ENCODE assay signal across 8 cellular contexts in genomic region chr19:49149652-49150105, GRCh38. TPM values are rescaled to one million over a fixed set of nuclear protein-coding genes. Genes with fewer than 3 reads are reported as not detected.
DNase-seq lines count a peak whose midpoint lies in the region; ATAC-seq and TF ChIP-seq lines count a peak whose summit lies in the region.

No MANE protein-coding gene starts in this region.

- no peak for ATAC-seq in HG03520 (IDR thresholded peaks at IDR 0.05; ENCODE audit: unreplicated experiment)

- peaks cover 0 to 55% (median 24%) of the 10 kb centered on the region in 4 donors for H3K4me1 ChIP-seq in tibial nerve

- H3K36me3 Mint-ChIP-seq in mesothelial cell of epicardium: no peaks in the 10 kb centered on the region

- peak; percentile 30 for DNase-seq in SKM-1 treated with dmso at 0.1 percent for 144 hours (lab: John Stamatoyannopoulos, UW; ENCODE audit: unreplicated experiment)
- DNase-seq in SKM-1 (lab: John Stamatoyannopoulos, UW; ENCODE audit: unreplicated experiment): no peak
- DNase-seq in NCI-H1092 treated with DMSO at 0.1 percent for 48 hours (lab: John Stamatoyannopoulos, UW): peak; percentile 51
- DNase-seq in T1000 (lab: John Stamatoyannopoulos, UW): peak; percentile 54
- no peak for DNase-seq in epithelial cell of prostate (ENCODE audit: low read depth, low spot score)
- DNase-seq in mesothelial cell of epicardium (ENCODE audit: low spot score in 2 of 2, unreplicated experiment in 2 of 2): peak in 1 of 2 experiments; percentile 79
- peak in 1 of 2 donors; percentile 55 for DNase-seq in tibial nerve (ENCODE audit: low spot score in 2 of 2)

- TF ChIP-seq POLR2A in tibial nerve (IDR thresholded peaks at IDR 0.05): no peak

- peaks cover 0 to 33% of the 10 kb centered on the region in 2 donors for H3K27me3 ChIP-seq in tibial nerve

- H3K4me1 Mint-ChIP-seq in mesothelial cell of epicardium: peaks cover 35% of the 10 kb centered on the region

- H3K27ac Mint-ChIP-seq in mesothelial cell of epicardium: peak overlapping the region; percentile 96

- 0% methylated on average over 14 to 22 of the region's 23 CpGs for WGBS in tibial nerve, 2 donors

- no peaks in the 10 kb centered on the region for H3K9me3 ChIP-seq in tibial nerve

- H3K27ac ChIP-seq in epithelial cell of prostate (peak overlapping the region; percentile 31), tibial nerve (peak overlapping the region in 3 of 4 donors; percentile 62 to 77 (median 73))

- peak in 1 of 2 donors; percentile 2 for TF ChIP-seq EP300 in tibial nerve (IDR thresholded peaks at IDR 0.05)

- no peaks in the 10 kb centered on the region for H3K36me3 ChIP-seq in tibial nerve

- TF ChIP-seq CTCF in mesothelial cell of epicardium (IDR thresholded peaks at IDR 0.05; ENCODE audit: unreplicated experiment) (no peak), tibial nerve (IDR thresholded peaks at IDR 0.05) (peak in 1 of 5 experiments; percentile 8)

- peak overlapping the region; percentile 89 for H3K4me3 Mint-ChIP-seq in mesothelial cell of epicardium

- peaks cover 8% of the 10 kb centered on the region for H3K9me3 Mint-ChIP-seq in mesothelial cell of epicardium

- peak overlapping the region; percentile 46 to 71 (median 53) for H3K4me3 ChIP-seq in tibial nerve

- H3K27me3 Mint-ChIP-seq in mesothelial cell of epicardium (ENCODE audit: low read depth): no peaks in the 10 kb centered on the region

RNA-seq across cellular contexts. Expression of gene HRC, which starts 5.5 kb away (rescaled TPM):
- total RNA-seq in mesothelial cell of epicardium (13.6 to 17.6 TPM (median 14.7 TPM) in 3 replicates), tibial nerve (1 to 10 TPM in 3 of 4 donors, under 1 TPM in 1; 0.60 to 4.3 (median 2.6) TPM)

RNA-seq across cellular contexts. Expression of gene TRPM4, which starts 7.9 kb away (rescaled TPM):
- total RNA-seq in mesothelial cell of epicardium (45.9 to 58.5 TPM (median 53.5 TPM) in 3 replicates), tibial nerve (10 to 100 TPM; 12.6 to 22.4 (median 16.7) TPM)

RNA-seq across cellular contexts. Expression of gene PPFIA3, which starts 30.3 kb away (rescaled TPM):
- total RNA-seq in mesothelial cell of epicardium (9.9 to 11.9 TPM (median 11.6 TPM) in 3 replicates), tibial nerve (1 to 10 TPM; 1.8 to 6.7 (median 3.5) TPM)

RNA-seq across cellular contexts. Expression of gene C19orf73, which starts 30.7 kb away (rescaled TPM):
- 0.94 to 1.6 TPM (median 0.97 TPM) in 3 replicates for total RNA-seq in mesothelial cell of epicardium
- 1 to 10 TPM in 3 of 4 donors, not detected in 1; 1.0 to 7.8 (median 5.0) TPM for total RNA-seq in tibial nerve

RNA-seq across cellular contexts. Expression of gene LIN7B, which starts 35.5 kb away (rescaled TPM):
- total RNA-seq in mesothelial cell of epicardium (9.6 to 12.8 TPM (median 9.8 TPM) in 3 replicates), tibial nerve (10 to 100 TPM; 15.7 to 24.9 (median 19.6) TPM)

Comparison
In these comparisons a context has a peak if more than half of its experiments do, and no peak if none do; other contexts are left out.
1. DNase-seq: peak in SKM-1 treated with dmso at 0.1 percent for 144 hours (single experiment), NCI-H1092 treated with DMSO at 0.1 percent for 48 hours (single experiment) and T1000 (single experiment); none in SKM-1 (single experiment) and epithelial cell of prostate (single experiment).